In the genomic region with DNA sequence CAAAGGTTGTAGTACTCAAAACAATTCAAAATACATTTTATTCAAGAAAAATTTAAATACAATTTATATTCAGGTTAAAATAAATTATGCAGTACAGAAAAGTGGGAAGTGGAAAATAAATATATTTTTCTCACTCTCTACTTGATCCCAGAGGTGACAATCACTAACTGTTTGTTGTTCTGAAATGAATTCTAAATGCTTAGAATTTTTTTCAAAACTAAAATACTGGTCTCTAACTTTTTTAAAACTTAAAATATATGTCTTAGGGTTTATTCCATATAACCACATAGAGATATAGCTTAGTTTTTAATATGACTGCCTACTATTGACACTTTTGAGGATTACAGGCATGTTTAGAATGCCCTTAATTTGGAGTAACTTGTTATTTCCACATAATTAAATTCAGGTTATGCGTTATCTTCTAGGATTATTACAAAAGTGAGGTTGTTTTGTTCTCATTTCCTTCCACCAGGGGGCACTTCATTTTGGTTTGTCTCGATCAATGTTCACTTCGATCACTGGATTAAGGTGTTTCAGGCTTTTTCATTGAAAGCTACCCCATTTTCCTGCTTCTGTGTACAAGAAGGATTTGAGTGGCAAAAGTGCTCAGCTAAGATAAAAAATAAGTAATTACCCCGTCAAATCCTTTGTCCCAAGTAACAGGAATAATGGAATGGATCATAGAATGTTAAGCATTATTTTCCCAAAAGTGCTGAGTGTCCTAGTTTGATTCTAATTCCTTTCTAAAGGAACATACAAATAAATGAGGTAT, we compare ENCODE assay signal across 8 cellular contexts. TPM values are rescaled to one million over a fixed set of nuclear protein-coding genes. Genes with fewer than 3 reads are reported as not detected.
DNase-seq lines count a peak whose midpoint lies in the region; ATAC-seq, FAIRE-seq and TF ChIP-seq lines count a peak whose summit lies in the region.

No MANE protein-coding gene starts in this region.

- H3K27me3 Mint-ChIP-seq in effector memory CD8-positive, alpha-beta T cell, result no peaks in the 10 kb centered on the region

- H3K27ac ChIP-seq in SJCRH30, result peak overlapping the region; percentile 19
- no peak overlapping the region for H3K27ac ChIP-seq in parathyroid adenoma

- H3K4me1 ChIP-seq in SJCRH30 (peaks cover 9% of the 10 kb centered on the region), parathyroid adenoma (no peaks in the 10 kb centered on the region)

- H3K4me2 ChIP-seq in parathyroid adenoma (ENCODE audit: low read length), result peak overlapping the region; percentile 79

- H3K4me1 Mint-ChIP-seq in effector memory CD8-positive, alpha-beta T cell (ENCODE audit: low read depth in 2 of 2), result no peaks in the 10 kb centered on the region

- DNase-seq in DMS 273 (lab: John Stamatoyannopoulos, UW; ENCODE audit: unreplicated experiment) (peak; percentile 76), GM19239 (ENCODE audit: insufficient read length, low spot score) (no peak), HTR-8/SVneo (ENCODE audit: insufficient read length, low spot score) (peak; percentile 23), SJCRH30 (peak; percentile 64 to 93), fibroblast of gingiva (ENCODE audit: low read depth) (peak; percentile 30), GM19238 (ENCODE audit: insufficient read length, low spot score) (no peak)
- DNase-seq in effector memory CD8-positive, alpha-beta T cell, result no peak

- H3K9me3 ChIP-seq in SJCRH30 (replicated peaks) (no peaks in the 10 kb centered on the region), parathyroid adenoma (ENCODE audit: control insufficient read depth, low read length) (no peaks in the 10 kb centered on the region)

- no peaks in the 10 kb centered on the region for H3K9me3 Mint-ChIP-seq in effector memory CD8-positive, alpha-beta T cell

- H3K36me3 ChIP-seq in SJCRH30, result no peaks in the 10 kb centered on the region
- no peaks in the 10 kb centered on the region for H3K36me3 ChIP-seq in parathyroid adenoma (ENCODE audit: control insufficient read depth, insufficient read depth, low read length)

- H2AFZ ChIP-seq in parathyroid adenoma, result peak overlapping the region; percentile 4

- no peaks in the 10 kb centered on the region for H3K27me3 ChIP-seq in SJCRH30
- no peaks in the 10 kb centered on the region for H3K27me3 ChIP-seq in parathyroid adenoma (ENCODE audit: control insufficient read depth, insufficient read depth, low read length)

- H3K4me3 ChIP-seq in SJCRH30, result peak overlapping the region; percentile 43
- H3K4me3 ChIP-seq in parathyroid adenoma (ENCODE audit: low read depth, low read length), result peak overlapping the region; percentile 57

- no peak overlapping the region for H3K4me3 Mint-ChIP-seq in effector memory CD8-positive, alpha-beta T cell

- TF ChIP-seq CTCF in parathyroid adenoma (IDR thresholded peaks at IDR 0.05), result peak; percentile 71

- FAIRE-seq in GM19239 (lab: Jason Lieb, UNC) (peak; percentile 91), HTR-8/SVneo (lab: Jason Lieb, UNC) (peak; percentile 89)

- H3K36me3 Mint-ChIP-seq in effector memory CD8-positive, alpha-beta T cell (ENCODE audit: insufficient read depth), result no peaks in the 10 kb centered on the region

- no peak for ATAC-seq in effector memory CD8-positive, alpha-beta T cell (replicated peaks)

- H3K79me2 ChIP-seq in parathyroid adenoma, result no peaks in the 10 kb centered on the region

- H3K27ac Mint-ChIP-seq in effector memory CD8-positive, alpha-beta T cell, result no peak overlapping the region

- H3K9ac ChIP-seq in parathyroid adenoma, result no peak overlapping the region

RNA-seq across cellular contexts. Expression of a gene that starts 27.1 kb away (rescaled TPM):
- 64.2 and 66.2 TPM in 2 replicates for total RNA-seq in SJCRH30 (2014; rRNA removed; shearing (Covaris generic))

Comparison
In these comparisons a context has a peak if more than half of its experiments do, and no peak if none do; other contexts are left out.
1. DNase-seq: peak in DMS 273 (single experiment), HTR-8/SVneo (single experiment), SJCRH30 (2 of 2) and fibroblast of gingiva (single experiment); none in GM19239 (single experiment), effector memory CD8-positive, alpha-beta T cell (0 of 3) and GM19238 (single experiment).